Comparison of ENCODE assay signal across 1 cellular context in genomic region chr4:10075158-10075863, GRCh38.
TF ChIP-seq lines count a peak whose summit lies in the region.

No MANE protein-coding gene starts in this region.

TF ChIP-seq in GM23338, 12 proteins besides CTCF, POLR2A, EP300 and RAD21 (continued from another document):
- TF ChIP-seq, protein P1, sequence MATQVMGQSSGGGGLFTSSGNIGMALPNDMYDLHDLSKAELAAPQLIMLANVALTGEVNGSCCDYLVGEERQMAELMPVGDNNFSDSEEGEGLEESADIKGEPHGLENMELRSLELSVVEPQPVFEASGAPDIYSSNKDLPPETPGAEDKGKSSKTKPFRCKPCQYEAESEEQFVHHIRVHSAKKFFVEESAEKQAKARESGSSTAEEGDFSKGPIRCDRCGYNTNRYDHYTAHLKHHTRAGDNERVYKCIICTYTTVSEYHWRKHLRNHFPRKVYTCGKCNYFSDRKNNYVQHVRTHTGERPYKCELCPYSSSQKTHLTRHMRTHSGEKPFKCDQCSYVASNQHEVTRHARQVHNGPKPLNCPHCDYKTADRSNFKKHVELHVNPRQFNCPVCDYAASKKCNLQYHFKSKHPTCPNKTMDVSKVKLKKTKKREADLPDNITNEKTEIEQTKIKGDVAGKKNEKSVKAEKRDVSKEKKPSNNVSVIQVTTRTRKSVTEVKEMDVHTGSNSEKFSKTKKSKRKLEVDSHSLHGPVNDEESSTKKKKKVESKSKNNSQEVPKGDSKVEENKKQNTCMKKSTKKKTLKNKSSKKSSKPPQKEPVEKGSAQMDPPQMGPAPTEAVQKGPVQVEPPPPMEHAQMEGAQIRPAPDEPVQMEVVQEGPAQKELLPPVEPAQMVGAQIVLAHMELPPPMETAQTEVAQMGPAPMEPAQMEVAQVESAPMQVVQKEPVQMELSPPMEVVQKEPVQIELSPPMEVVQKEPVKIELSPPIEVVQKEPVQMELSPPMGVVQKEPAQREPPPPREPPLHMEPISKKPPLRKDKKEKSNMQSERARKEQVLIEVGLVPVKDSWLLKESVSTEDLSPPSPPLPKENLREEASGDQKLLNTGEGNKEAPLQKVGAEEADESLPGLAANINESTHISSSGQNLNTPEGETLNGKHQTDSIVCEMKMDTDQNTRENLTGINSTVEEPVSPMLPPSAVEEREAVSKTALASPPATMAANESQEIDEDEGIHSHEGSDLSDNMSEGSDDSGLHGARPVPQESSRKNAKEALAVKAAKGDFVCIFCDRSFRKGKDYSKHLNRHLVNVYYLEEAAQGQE (IDR thresholded peaks at IDR 0.05; ENCODE audit: unreplicated experiment): no peak
- TF ChIP-seq CREB1 (CRISPR knock-in tag; IDR thresholded peaks at IDR 0.05; ENCODE audit: low read depth): no peak
- TF ChIP-seq ZNF462 (CRISPR knock-in tag; IDR thresholded peaks at IDR 0.05): no peak
- TF ChIP-seq POLR2AphosphoS5 (IDR thresholded peaks at IDR 0.05; ENCODE audit: low read depth): no peak
